Comparison of ENCODE assay signal across 21 cellular contexts in the genomic region with DNA sequence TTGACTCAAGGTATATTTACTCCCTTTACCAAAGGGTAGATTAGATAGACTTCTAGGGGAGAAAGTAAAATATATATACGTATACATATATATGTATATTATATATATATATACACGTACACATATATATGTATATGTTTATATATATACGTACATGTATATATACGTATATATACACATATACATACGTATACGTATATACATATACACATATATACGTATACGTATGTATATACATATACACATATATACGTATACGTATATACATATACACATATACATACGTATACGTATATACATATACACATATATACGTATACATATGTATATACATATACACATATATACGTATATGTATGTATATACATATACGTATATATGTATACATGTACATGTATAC.
DNase-seq lines count a peak whose midpoint lies in the region; ATAC-seq, FAIRE-seq and TF ChIP-seq lines count a peak whose summit lies in the region.
"Had no signal": no experiment of that assay in that cellular context is flagged by ENCODE, and none has a peak within 500 bp of the region (broad histone marks: within the 10 kb centered on the region; RNA-seq: fewer than 3 reads in every experiment).

No MANE protein-coding gene starts in this region.

- TF ChIP-seq CTCF in A549 (IDR thresholded peaks at IDR 0.05) (no peak), transverse colon (IDR thresholded peaks at IDR 0.05) (no peak)

- TF ChIP-seq RAD21 in A549 (conservative IDR thresholded peaks at IDR 0.05 in 1 of 2, IDR thresholded peaks at IDR 0.05 in 1 of 2), result no peak

- no peaks in the 10 kb centered on the region for H3K4me1 ChIP-seq in A549
- no peaks in the 10 kb centered on the region for H3K4me1 ChIP-seq in transverse colon
- H3K4me1 ChIP-seq: BE2C; BLaER1 treated with 17β-estradiol and CSF1 and Interleukin-3, amounts not matched to agents 10 nM and 100 nM; HAP-1 had no signal

- H3K4me3 ChIP-seq in A549 (no peak overlapping the region), transverse colon (no peak overlapping the region)
- H3K4me3 ChIP-seq: BLaER1 treated with 17β-estradiol and CSF1 and Interleukin-3, amounts not matched to agents 10 nM and 100 nM; GM12878; HAP-1 had no signal

- POLR2A ChIA-PET in A549 (lab: Yijun Ruan, JAX), result no interaction called here

- H3K36me3 ChIP-seq in transverse colon, result no peaks in the 10 kb centered on the region
- H3K36me3 ChIP-seq: BE2C; BLaER1 treated with 17β-estradiol and CSF1 and Interleukin-3, amounts not matched to agents 10 nM and 100 nM; HAP-1 had no signal

- H3K9me3 ChIP-seq in A549, result 0 out of 3 replicates have a peak, but pooled peaks cover 3% of the 10 kb centered on the region
- no peaks in the 10 kb centered on the region for H3K9me3 ChIP-seq in transverse colon
- H3K9me3 ChIP-seq: BE2C; BLaER1 treated with 17β-estradiol and CSF1 and Interleukin-3, amounts not matched to agents 10 nM and 100 nM; HAP-1 had no signal

- H3K27ac ChIP-seq in A549 (no peak overlapping the region), transverse colon (no peak overlapping the region)
- H3K27ac ChIP-seq: BLaER1 treated with 17β-estradiol and CSF1 and Interleukin-3, amounts not matched to agents 10 nM and 100 nM had no signal

- intact Hi-C loops in transverse colon (cut with DNase I; ENCODE audit: low total_unique reads), result no loop called here

- 82% methylated on average over 15 of the region's 15 CpGs for WGBS in A549 (ENCODE audit: missing lambda C conversion rate)
- WGBS in transverse colon (ENCODE audit: low coverage in 1 of 2), 2 donors, result 92 to 94% methylated on average over 15 of the region's 15 CpGs

- TF ChIP-seq EP300 in A549 (IDR thresholded peaks at IDR 0.05), result no peak
- TF ChIP-seq EP300 in transverse colon (IDR thresholded peaks at IDR 0.05; ENCODE audit: low read depth), result no peak

- H3K27me3 ChIP-seq in transverse colon, result no peaks in the 10 kb centered on the region
- H3K27me3 ChIP-seq: BE2C; BLaER1 treated with 17β-estradiol and CSF1 and Interleukin-3, amounts not matched to agents 10 nM and 100 nM had no signal

- ATAC-seq in A549 (no peak), GM21447 (IDR thresholded peaks at IDR 0.05; ENCODE audit: unreplicated experiment) (no peak), GM21381 (IDR thresholded peaks at IDR 0.05; ENCODE audit: unreplicated experiment) (no peak)
- ATAC-seq: GM12878 had no signal

- TF ChIP-seq POLR2A in A549 (IDR thresholded peaks at IDR 0.05; ENCODE audit: low read length) (no peak), transverse colon (IDR thresholded peaks at IDR 0.05) (no peak)

- CTCF ChIA-PET in A549 (lab: Yijun Ruan, JAX), result no interaction called here

- in situ Hi-C loops in transverse colon (cut with MboI; ENCODE audit: low pct_ligation_motif_present in 1 of 4, low pct_unique_long_range_greater_than_20kb in 1 of 4, low sequenced_read_pairs in 3 of 4), result no loop called here

- FAIRE-seq in A549 (lab: Jason Lieb, UNC) (peak; percentile 82), RCC 7860 (lab: Jason Lieb, UNC) (peak; percentile 71), endometrium (lab: Jason Lieb, UNC) (peak; percentile 87)
- FAIRE-seq: D721Med, GM12878, GM19239, H54 had no signal

- DNase-seq in A549 (ENCODE audit: low read depth in 1 of 2, low spot score in 1 of 2) (no peak), RCC 7860 (ENCODE audit: low spot score) (no peak), transverse colon (no peak)
- DNase-seq: ACHN; AML-193; BE2C; CD4-positive, alpha-beta T cell; CD8-positive, alpha-beta memory T cell; DMS 273 treated with DMSO at 0.1 percent for 48 hours; DND-41; GDM1; GOT3 had no signal

- no peak overlapping the region for H3K4me2 ChIP-seq in A549
- H3K4me2 ChIP-seq: BLaER1 treated with 17β-estradiol and CSF1 and Interleukin-3, amounts not matched to agents 10 nM and 100 nM had no signal

TF ChIP-seq in A549, 52 proteins besides CTCF, POLR2A, EP300 and RAD21:
- TF ChIP-seq FOSL2 (IDR thresholded peaks at IDR 0.05) (no peak), FOSL2 (CRISPR knock-in tag; IDR thresholded peaks at IDR 0.05) (no peak), NFE2L2 (conservative IDR thresholded peaks at IDR 0.05; ENCODE audit: low read length) (no peak), MAZ (IDR thresholded peaks at IDR 0.05; ENCODE audit: borderline replicate concordance, low read depth, low read length) (no peak), BHLHE40 (IDR thresholded peaks at IDR 0.05; ENCODE audit: low read depth, low read length) (no peak), NPAS2 (CRISPR knock-in tag; IDR thresholded peaks at IDR 0.05; ENCODE audit: borderline replicate concordance) (no peak), JUN (IDR thresholded peaks at IDR 0.05) (no peak), CHD2 (IDR thresholded peaks at IDR 0.05; ENCODE audit: low read length, partially characterized antibody) (no peak), FOXS1 (CRISPR knock-in tag; IDR thresholded peaks at IDR 0.05) (no peak), CHD4 (IDR thresholded peaks at IDR 0.05; ENCODE audit: borderline replicate concordance) (no peak), POLR2AphosphoS2 (conservative IDR thresholded peaks at IDR 0.05; ENCODE audit: low read length) (no peak), TFCP2L1 (CRISPR knock-in tag; IDR thresholded peaks at IDR 0.05) (no peak)
